ENCODE assay signal across 18 cellular contexts in the genomic region with DNA sequence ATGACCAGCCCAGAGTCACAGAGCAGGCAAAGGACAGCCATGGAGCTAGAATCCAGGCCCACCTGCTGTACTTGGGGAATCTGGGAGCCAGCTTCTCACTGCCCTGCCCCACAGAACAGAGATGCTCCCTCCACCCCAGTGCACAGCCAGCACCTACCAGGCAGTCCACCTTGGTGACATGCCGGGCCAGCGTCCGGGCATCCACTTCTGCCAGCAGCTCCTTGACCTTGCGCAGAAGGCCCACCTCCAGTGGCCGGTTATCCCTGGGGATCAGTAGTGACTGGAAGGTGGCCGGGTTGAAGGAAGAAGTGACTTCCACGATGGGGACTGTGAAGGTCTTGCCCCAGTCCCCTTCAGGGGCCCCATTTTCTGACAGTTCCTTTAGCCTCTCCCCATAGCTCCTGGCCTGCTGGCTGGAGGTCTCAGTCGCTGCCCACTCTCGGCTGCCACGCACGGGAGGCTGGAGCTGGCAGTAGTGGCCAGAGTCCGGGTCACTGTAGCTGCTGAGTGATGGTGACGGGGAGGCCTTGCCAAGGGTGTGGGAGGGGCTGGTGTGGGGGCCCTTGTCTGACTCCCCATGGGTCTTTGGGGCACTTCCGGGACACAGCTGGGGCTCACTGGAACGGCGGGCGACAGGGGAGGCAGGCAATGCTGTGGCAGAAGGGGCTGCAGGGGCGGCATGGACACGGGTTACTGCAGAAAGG. TPM values are rescaled to one million over a fixed set of nuclear protein-coding genes. Genes with fewer than 3 reads are reported as not detected.
DNase-seq lines count a peak whose midpoint lies in the region; ATAC-seq, FAIRE-seq and TF ChIP-seq lines count a peak whose summit lies in the region.
"Had no signal": no experiment of that assay in that cellular context is flagged by ENCODE, and none has a peak within 500 bp of the region (broad histone marks: within the 10 kb centered on the region; RNA-seq: fewer than 3 reads in every experiment).

No MANE protein-coding gene starts in this region.

- CTCF ChIA-PET in A673 (lab: Charles Lee), result interaction anchor here (2.9 kb wide), 1 partner anchor 10 kb away, joined by 7 read pairs; the partner anchor contains the start of gene TOR2A

- no peaks in the 10 kb centered on the region for H3K9me3 Mint-ChIP-seq in activated naive CD8-positive, alpha-beta T cell (ENCODE audit: low read depth)
- no peaks in the 10 kb centered on the region for H3K9me3 Mint-ChIP-seq in activated naive CD8-positive, alpha-beta T cell treated with anti-CD3 and anti-CD28 coated beads, Interleukin-2, amount 50 U/mL, for 24 hours
- no peaks in the 10 kb centered on the region for H3K9me3 Mint-ChIP-seq in central memory CD8-positive, alpha-beta T cell
- no peaks in the 10 kb centered on the region for H3K9me3 Mint-ChIP-seq in naive thymus-derived CD8-positive, alpha-beta T cell
- H3K9me3 Mint-ChIP-seq: CD4-positive, alpha-beta memory T cell had no signal

- H3K4me1 ChIP-seq in A673 (ENCODE audit: insufficient read depth, low read length, poor library complexity, severe bottlenecking), result no peaks in the 10 kb centered on the region

- FAIRE-seq in GM12892 (lab: Jason Lieb, UNC), result no peak
- FAIRE-seq: G401.6, K562 had no signal

- H3K27ac ChIP-seq in A673 (ENCODE audit: low read depth, low read length, poor library complexity, severe bottlenecking), result no peak overlapping the region
- H3K27ac ChIP-seq: GM23248, HL-60 had no signal

- no peaks in the 10 kb centered on the region for H3K27me3 ChIP-seq in A673 (replicated peaks; ENCODE audit: insufficient read depth, low read depth, low read length, poor library complexity)

- no peaks in the 10 kb centered on the region for H3K36me3 ChIP-seq in A673 (ENCODE audit: insufficient read depth, low read length, poor library complexity, severe bottlenecking)

- ATAC-seq in activated naive CD8-positive, alpha-beta T cell treated with anti-CD3 and anti-CD28 coated beads, Interleukin-2, amount 50 U/mL, for 24 hours, result no peak
- no peak for ATAC-seq in central memory CD8-positive, alpha-beta T cell (replicated peaks; ENCODE audit: extremely low read depth, poor library complexity, severe bottlenecking)
- no peak for ATAC-seq in naive thymus-derived CD8-positive, alpha-beta T cell
- no peak for ATAC-seq in GM21576 (IDR thresholded peaks at IDR 0.05; ENCODE audit: unreplicated experiment)
- ATAC-seq: K562 had no signal

- no peak for TF ChIP-seq POLR2A in GM12892 (IDR thresholded peaks at IDR 0.05; ENCODE audit: low read depth, low read length)

- DNase-seq in activated naive CD8-positive, alpha-beta T cell treated with anti-CD3 and anti-CD28 coated beads, Interleukin-2, amount 50 U/mL, for 24 hours, result no peak
- DNase-seq in central memory CD8-positive, alpha-beta T cell (ENCODE audit: low spot score in 2 of 2), result no peak
- no peak for DNase-seq in naive thymus-derived CD8-positive, alpha-beta T cell
- DNase-seq in A673 (ENCODE audit: low spot score), result no peak
- no peak for DNase-seq in GM12892 (ENCODE audit: insufficient read length)
- DNase-seq: 8988T; C1 segment of cervical spinal cord; CD4-positive, alpha-beta memory T cell; DMS153; DMS79 treated with DMSO at 0.1 percent for 48 hours; EL; GM23248; H7 had no signal

- H3K9me3 ChIP-seq in A673 (ENCODE audit: low read depth, low read length, poor library complexity, severe bottlenecking), result no peaks in the 10 kb centered on the region

- H3K4me3 ChIP-seq in A673 (ENCODE audit: low read depth, low read length, poor library complexity, severe bottlenecking), result no peak overlapping the region
- H3K4me3 ChIP-seq: GM23248, K562 had no signal

- intact Hi-C loops in A673 (cut with micrococcal nuclease; ENCODE audit: unreplicated experiment), result no loop called here

- peaks cover 25% of the 10 kb centered on the region for H3K4me1 Mint-ChIP-seq in activated naive CD8-positive, alpha-beta T cell (ENCODE audit: low read depth)
- H3K4me1 Mint-ChIP-seq in activated naive CD8-positive, alpha-beta T cell treated with anti-CD3 and anti-CD28 coated beads, Interleukin-2, amount 50 U/mL, for 24 hours, result peaks cover 16% of the 10 kb centered on the region
- peaks cover 5% of the 10 kb centered on the region for H3K4me1 Mint-ChIP-seq in central memory CD8-positive, alpha-beta T cell
- H3K4me1 Mint-ChIP-seq in naive thymus-derived CD8-positive, alpha-beta T cell, result peaks cover 6 to 31% (median 17%) of the 10 kb centered on the region in 4 donors

- H3K4me3 Mint-ChIP-seq in activated naive CD8-positive, alpha-beta T cell, result no peak overlapping the region
- no peak overlapping the region for H3K4me3 Mint-ChIP-seq in activated naive CD8-positive, alpha-beta T cell treated with anti-CD3 and anti-CD28 coated beads, Interleukin-2, amount 50 U/mL, for 24 hours
- no peak overlapping the region for H3K4me3 Mint-ChIP-seq in central memory CD8-positive, alpha-beta T cell
- H3K4me3 Mint-ChIP-seq in naive thymus-derived CD8-positive, alpha-beta T cell, result peak overlapping the region in 1 of 10 donors; percentile 45
- H3K4me3 Mint-ChIP-seq: CD4-positive, alpha-beta memory T cell had no signal

- H3K27ac Mint-ChIP-seq in activated naive CD8-positive, alpha-beta T cell, result peak overlapping the region; percentile 50
- no peak overlapping the region for H3K27ac Mint-ChIP-seq in activated naive CD8-positive, alpha-beta T cell treated with anti-CD3 and anti-CD28 coated beads, Interleukin-2, amount 50 U/mL, for 24 hours
- H3K27ac Mint-ChIP-seq in central memory CD8-positive, alpha-beta T cell (ENCODE audit: low read depth), result peak overlapping the region; percentile 75
- H3K27ac Mint-ChIP-seq in naive thymus-derived CD8-positive, alpha-beta T cell, result peak overlapping the region in 6 of 10 donors; percentile 19 to 83 (median 58)

- H3K36me3 Mint-ChIP-seq in activated naive CD8-positive, alpha-beta T cell, result no peaks in the 10 kb centered on the region
- H3K36me3 Mint-ChIP-seq in activated naive CD8-positive, alpha-beta T cell treated with anti-CD3 and anti-CD28 coated beads, Interleukin-2, amount 50 U/mL, for 24 hours (ENCODE audit: low read depth), result peaks cover 18% of the 10 kb centered on the region
- peaks cover 60% of the 10 kb centered on the region for H3K36me3 Mint-ChIP-seq in central memory CD8-positive, alpha-beta T cell (ENCODE audit: insufficient read depth)
- H3K36me3 Mint-ChIP-seq in naive thymus-derived CD8-positive, alpha-beta T cell, result peaks cover 0 to 73% (median 2%) of the 10 kb centered on the region in 3 donors

- BruUV-seq in A673 (replicated peaks; lab: Mats Ljungman, UMichigan), result no TSS peak

- no peaks in the 10 kb centered on the region for H3K27me3 Mint-ChIP-seq in activated naive CD8-positive, alpha-beta T cell
- H3K27me3 Mint-ChIP-seq in activated naive CD8-positive, alpha-beta T cell treated with anti-CD3 and anti-CD28 coated beads, Interleukin-2, amount 50 U/mL, for 24 hours, result no peaks in the 10 kb centered on the region
- no peaks in the 10 kb centered on the region for H3K27me3 Mint-ChIP-seq in central memory CD8-positive, alpha-beta T cell
- no peaks in the 10 kb centered on the region for H3K27me3 Mint-ChIP-seq in naive thymus-derived CD8-positive, alpha-beta T cell
- H3K27me3 Mint-ChIP-seq: CD4-positive, alpha-beta memory T cell had no signal

- POLR2A ChIA-PET in naive thymus-derived CD8-positive, alpha-beta T cell (lab: Charles Lee), result interaction anchor here (0.9 to 6.5 kb wide), 5 partner anchors 9 to 40 kb away, joined by 3 to 66 read pairs (median 4); partner anchors contain the start of genes SH2D3C and TOR2A
- POLR2A ChIA-PET in A673 (lab: Charles Lee; ENCODE audit: low non-redundant PET), result no interaction called here

- TF ChIP-seq CTCF in A673 (conservative IDR thresholded peaks at IDR 0.05; ENCODE audit: low read depth, low read length), result no peak

RNA-seq across cellular contexts. Expression of gene TOR2A, which starts 9.5 kb away (rescaled TPM):
- 10 to 100 TPM in 1 of 2 experiments, 1 to 10 TPM in 1; 9.8 to 13.9 TPM for total RNA-seq in naive thymus-derived CD8-positive, alpha-beta T cell
- polyA plus RNA-seq in naive thymus-derived CD8-positive, alpha-beta T cell, result 10 to 100 TPM; 18.1 to 24.7 (median 23.5) TPM
- total RNA-seq in A673 (2021), result 9.1 and 9.2 TPM in 2 replicates
- polyA plus RNA-seq in GM12892 (2012; ENCODE audit: missing spikeins), result 4.7 TPM

RNA-seq across cellular contexts. Expression of gene TTC16, which starts 28.7 kb away (rescaled TPM):
- 1 to 10 TPM; 7.2 to 8.2 TPM for total RNA-seq in naive thymus-derived CD8-positive, alpha-beta T cell
- polyA plus RNA-seq in naive thymus-derived CD8-positive, alpha-beta T cell, result 1 to 10 TPM; 1.8 to 4.4 (median 3.0) TPM
- not detected in 2 replicates for total RNA-seq in A673 (2021)
- not detected for polyA plus RNA-seq in GM12892 (2012; ENCODE audit: missing spikeins)
- total RNA-seq: GM23248, H7, K562 had no signal

RNA-seq across cellular contexts. Expression of gene PTRH1, which starts 29.1 kb away (rescaled TPM):
- 1 to 10 TPM; 8.8 to 8.9 TPM for total RNA-seq in naive thymus-derived CD8-positive, alpha-beta T cell
- 10 to 100 TPM; 26.2 to 37.7 (median 30.9) TPM for polyA plus RNA-seq in naive thymus-derived CD8-positive, alpha-beta T cell
- total RNA-seq in A673 (2021), result 9.3 and 10.7 TPM in 2 replicates
- polyA plus RNA-seq in GM12892 (2012; ENCODE audit: missing spikeins), result 1.7 TPM

RNA-seq across cellular contexts. Expression of gene SH2D3C, which starts 33.9 kb away (rescaled TPM):
- total RNA-seq in naive thymus-derived CD8-positive, alpha-beta T cell, result 10 to 100 TPM; 42.8 to 45.1 TPM
- polyA plus RNA-seq in naive thymus-derived CD8-positive, alpha-beta T cell, result 10 to 100 TPM; 13.8 to 50.8 (median 23.5) TPM
- not detected in 2 replicates for total RNA-seq in A673 (2021)
- polyA plus RNA-seq in GM12892 (2012; ENCODE audit: missing spikeins), result 6.4 TPM
- total RNA-seq: GM23248 had no signal
- polyA plus RNA-seq: GM23248 had no signal

RNA-seq across cellular contexts. Expression of gene CFAP157, which starts 37.8 kb away (rescaled TPM):
- under 1 TPM; 0.58 to 0.99 TPM for total RNA-seq in naive thymus-derived CD8-positive, alpha-beta T cell
- under 1 TPM; 0.18 to 0.32 (median 0.23) TPM for polyA plus RNA-seq in naive thymus-derived CD8-positive, alpha-beta T cell
- not detected in 2 replicates for total RNA-seq in A673 (2021)
- 0.25 TPM for polyA plus RNA-seq in GM12892 (2012; ENCODE audit: missing spikeins)
- total RNA-seq: GM23248, H7, K562 had no signal
